ENCODE assay signal across 31 cellular contexts in the genomic region with DNA sequence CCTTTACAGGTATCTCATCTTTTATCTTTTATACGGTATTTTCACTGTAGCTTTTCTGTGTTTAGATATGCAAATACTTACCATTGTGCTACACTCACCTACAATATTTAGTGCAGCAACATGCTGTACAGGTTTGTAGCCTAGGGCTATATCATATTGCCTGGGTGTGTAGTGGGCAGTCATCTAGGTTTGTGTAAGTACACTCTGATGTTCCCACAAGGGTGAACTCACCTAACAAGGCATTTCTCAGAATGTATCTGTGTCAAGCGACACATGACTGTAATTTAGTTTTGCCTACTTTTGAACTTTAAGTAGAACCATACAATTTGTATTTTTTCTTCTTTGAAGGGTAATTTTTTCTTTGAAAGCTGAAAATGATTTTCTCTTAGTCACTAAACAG. TPM values are rescaled to one million over a fixed set of nuclear protein-coding genes. Genes with fewer than 3 reads are reported as not detected.
"Had no signal": no experiment of that assay in that cellular context is flagged by ENCODE, and none has a peak within 500 bp of the region (broad histone marks: within the 10 kb centered on the region; RNA-seq: fewer than 3 reads in every experiment).

No MANE protein-coding gene starts in this region.

- H3K27ac Mint-ChIP-seq: activated CD4-positive, alpha-beta T cell treated with anti-CD3 and anti-CD28 coated beads, Interleukin-2, amount 10 ng/mL, durations not matched to agents 7 days and 5 days; activated CD8-positive, alpha-beta memory T cell treated with anti-CD3 and anti-CD28 coated beads, Interleukin-2, amount 10 ng/mL, durations not matched to agents 7 days and 5 days; activated naive CD8-positive, alpha-beta T cell treated with anti-CD3 and anti-CD28 coated beads, Interleukin-2, amount 10 ng/mL, durations not matched to agents 7 days and 5 days; activated T-cell treated with anti-CD3 and anti-CD28 coated beads, Interleukin-2, amount 50 U/mL, for 24 hours; T-helper 1 cell treated with Interleukin-12 subunit alpha and Interleukin-12 subunit beta and Interleukin-4 antibody, amounts not matched to agents 30 μg/mL and 1 μg/mL, for 36 hours; T-helper 2 cell treated with Interferon-gamma antibody and Interleukin-4, amounts not matched to agents 5 μg/mL and 100 μg/mL, for 36 hours; WTC11 had no signal

- H3K4me3 ChIP-seq: adrenal gland, body of pancreas, breast epithelium, K562, SJSA1 had no signal

- H3K27me3 ChIP-seq: adrenal gland, body of pancreas, breast epithelium, SJSA1 had no signal

- H3K9ac ChIP-seq: SK-N-SH had no signal

- H3K4me3 Mint-ChIP-seq: activated CD4-positive, alpha-beta T cell treated with anti-CD3 and anti-CD28 coated beads, Interleukin-2, amount 10 ng/mL, durations not matched to agents 7 days and 5 days; activated CD8-positive, alpha-beta memory T cell treated with anti-CD3 and anti-CD28 coated beads, Interleukin-2, amount 10 ng/mL, durations not matched to agents 7 days and 5 days; activated naive CD8-positive, alpha-beta T cell treated with anti-CD3 and anti-CD28 coated beads, Interleukin-2, amount 10 ng/mL, durations not matched to agents 7 days and 5 days; activated T-cell treated with anti-CD3 and anti-CD28 coated beads, Interleukin-2, amount 50 U/mL, for 24 hours; T-helper 1 cell treated with Interleukin-12 subunit alpha and Interleukin-12 subunit beta and Interleukin-4 antibody, amounts not matched to agents 30 μg/mL and 1 μg/mL, for 36 hours; T-helper 2 cell treated with Interferon-gamma antibody and Interleukin-4, amounts not matched to agents 5 μg/mL and 100 μg/mL, for 36 hours; WTC11 had no signal

- DNase-seq: activated CD4-positive, alpha-beta T cell treated with anti-CD3 and anti-CD28 coated beads for 1 hour; activated CD4-positive, alpha-beta T cell treated with anti-CD3 and anti-CD28 coated beads, Interleukin-2, amount 10 ng/mL, durations not matched to agents 7 days and 5 days; activated CD4-positive, alpha-beta T cell treated with anti-CD3 and anti-CD28 coated beads, Interleukin-2, amount 50 U/mL, for 48 hours; activated CD8-positive, alpha-beta memory T cell treated with anti-CD3 and anti-CD28 coated beads for 24 hours; activated CD8-positive, alpha-beta memory T cell treated with anti-CD3 and anti-CD28 coated beads, Interleukin-2, amount 10 ng/mL, durations not matched to agents 7 days and 5 days; activated CD8-positive, alpha-beta memory T cell treated with anti-CD3 and anti-CD28 coated beads, Interleukin-2, amount 50 U/mL, for 48 hours; activated effector memory CD4-positive, alpha-beta T cell treated with anti-CD3 and anti-CD28 coated beads, Interleukin-2, amount 50 U/mL, for 16 hours; activated naive CD4-positive, alpha-beta T cell; activated naive CD4-positive, alpha-beta T cell treated with anti-CD3 and anti-CD28 coated beads, Interleukin-2, amount 50 U/mL, for 16 hours; activated naive CD8-positive, alpha-beta T cell treated with anti-CD3 and anti-CD28 coated beads, Interleukin-2, amount 10 ng/mL, durations not matched to agents 7 days and 5 days; activated T-cell treated with anti-CD3 and anti-CD28 coated beads, Interleukin-2, amount 50 U/mL, for 24 hours; adrenal gland; body of pancreas; IMR-90; NCI-H1105; NCI-H1417 treated with DMSO at 0.1 percent for 48 hours; NCI-H187 treated with DMSO at 0.1 percent for 48 hours; NCI-H2081; NCI-H2171 treated with DMSO at 0.1 percent for 48 hours; NCI-H2227 treated with DMSO at 0.1 percent for 48 hours; NCI-H446; NCI-H510A treated with DMSO at 0.1 percent for 48 hours; SHP77 treated with DMSO at 0.1 percent for 48 hours; SK-N-SH had no signal

- H3K4me2 ChIP-seq: SK-N-SH had no signal

- H3K36me3 ChIP-seq: adrenal gland, breast epithelium, SJSA1 had no signal

- H3K27ac ChIP-seq: adrenal gland, body of pancreas, breast epithelium, SJSA1 had no signal

- H3K4me1 ChIP-seq: adrenal gland, body of pancreas, breast epithelium, SJSA1 had no signal

- ATAC-seq: activated CD8-positive, alpha-beta memory T cell treated with anti-CD3 and anti-CD28 coated beads, Interleukin-2, amount 10 ng/mL, durations not matched to agents 7 days and 5 days; body of pancreas; Panc1 had no signal

- H3K27me3 Mint-ChIP-seq: activated CD4-positive, alpha-beta T cell treated with anti-CD3 and anti-CD28 coated beads, Interleukin-2, amount 10 ng/mL, durations not matched to agents 7 days and 5 days; activated CD8-positive, alpha-beta memory T cell treated with anti-CD3 and anti-CD28 coated beads, Interleukin-2, amount 10 ng/mL, durations not matched to agents 7 days and 5 days; activated naive CD8-positive, alpha-beta T cell treated with anti-CD3 and anti-CD28 coated beads, Interleukin-2, amount 10 ng/mL, durations not matched to agents 7 days and 5 days; activated T-cell treated with anti-CD3 and anti-CD28 coated beads, Interleukin-2, amount 50 U/mL, for 24 hours had no signal

- H3K36me3 Mint-ChIP-seq: WTC11 had no signal

- H3K9me3 Mint-ChIP-seq: activated CD4-positive, alpha-beta T cell treated with anti-CD3 and anti-CD28 coated beads, Interleukin-2, amount 10 ng/mL, durations not matched to agents 7 days and 5 days; activated naive CD8-positive, alpha-beta T cell treated with anti-CD3 and anti-CD28 coated beads, Interleukin-2, amount 10 ng/mL, durations not matched to agents 7 days and 5 days; activated T-cell treated with anti-CD3 and anti-CD28 coated beads, Interleukin-2, amount 50 U/mL, for 24 hours; T-helper 1 cell treated with Interleukin-12 subunit alpha and Interleukin-12 subunit beta and Interleukin-4 antibody, amounts not matched to agents 30 μg/mL and 1 μg/mL, for 36 hours; T-helper 2 cell treated with Interferon-gamma antibody and Interleukin-4, amounts not matched to agents 5 μg/mL and 100 μg/mL, for 36 hours; WTC11 had no signal

- H3K9me3 ChIP-seq: adrenal gland, body of pancreas, breast epithelium, SJSA1, SK-N-SH had no signal

RNA-seq across cellular contexts. Expression of a gene that starts 54.2 kb away (rescaled TPM):
- total RNA-seq: activated CD4-positive, alpha-beta T cell treated with anti-CD3 and anti-CD28 coated beads, Interleukin-2, amount 10 ng/mL, durations not matched to agents 7 days and 5 days; activated CD8-positive, alpha-beta memory T cell treated with anti-CD3 and anti-CD28 coated beads, Interleukin-2, amount 10 ng/mL, durations not matched to agents 7 days and 5 days; IMR-90; SJSA1 had no signal
